22 cellular contexts compared by ENCODE assay signal in genomic region chr1:223667484-223668182, GRCh38. TPM values are rescaled to one million over a fixed set of nuclear protein-coding genes. Genes with fewer than 3 reads are reported as not detected.
DNase-seq lines count a peak whose midpoint lies in the region; FAIRE-seq and TF ChIP-seq lines count a peak whose summit lies in the region.
"Had no signal": no experiment of that assay in that cellular context is flagged by ENCODE, and none has a peak within 500 bp of the region (broad histone marks: within the 10 kb centered on the region; RNA-seq: fewer than 3 reads in every experiment).

No MANE protein-coding gene starts in this region.

- H3K27me3 Mint-ChIP-seq in endothelial cell (ENCODE audit: unreplicated experiment) = peaks cover 2% of the 10 kb centered on the region
- H3K27me3 Mint-ChIP-seq: stimulated activated naive CD8-positive, alpha-beta T cell treated with anti-CD3 and anti-CD28 coated beads, Interleukin-15, amount 100 ng/mL, for 72 hours had no signal

- peaks cover 10% of the 10 kb centered on the region for H3K4me1 Mint-ChIP-seq in endothelial cell (ENCODE audit: unreplicated experiment)
- H3K4me1 Mint-ChIP-seq: stimulated activated naive CD8-positive, alpha-beta T cell treated with anti-CD3 and anti-CD28 coated beads, Interleukin-15, amount 100 ng/mL, for 72 hours had no signal

- H3K4me3 ChIP-seq in GM23248 = no peak overlapping the region
- H3K4me3 ChIP-seq: coronary artery, upper lobe of left lung had no signal

- TF ChIP-seq POLR2A in erythroblast (IDR thresholded peaks at IDR 0.05; ENCODE audit: low read length) = no peak

- WGBS in GM23248 (ENCODE audit: low coverage in 1 of 2, low lambda C conversion rate in 2 of 2, missing lambda C conversion rate in 2 of 2), 2 experiments = 92 to 94% methylated on average over 3 of the region's 3 CpGs

- TF ChIP-seq CTCF in endothelial cell (IDR thresholded peaks at IDR 0.05; ENCODE audit: unreplicated experiment) = no peak

- H4K20me1 ChIP-seq in GM23248 (ENCODE audit: insufficient read depth) = no peaks in the 10 kb centered on the region

- DNase-seq in ACHN = peak; percentile 35
- DNase-seq in GM23248 = peak; percentile 38
- DNase-seq in RCC 7860 (ENCODE audit: low spot score) = peak; percentile 54
- DNase-seq in glomerular visceral epithelial cell (ENCODE audit: extremely low spot score) = peak; percentile 45
- DNase-seq in NCI-H128 (lab: John Stamatoyannopoulos, UW; ENCODE audit: unreplicated experiment) = no peak
- no peak for DNase-seq in ureter (ENCODE audit: low spot score)
- no peak for DNase-seq in endothelial cell (ENCODE audit: low spot score)
- DNase-seq in erythroblast (lab: John Stamatoyannopoulos, UW) = no peak
- DNase-seq: activated CD4-positive, CD25-positive, alpha-beta regulatory T cell treated with anti-CD3 and anti-CD28 coated beads, Interleukin-2, amount 50 U/mL, for 72 hours; kidney glomerular epithelial cell; MM.1S; NCI-H2029; NCI-H345; RPMI8226; stimulated activated CD4-positive, alpha-beta T cell treated with anti-CD3 and anti-CD28 coated beads, Interleukin-1b, Interleukin-23, amount 100 ng/mL, for 48 hours; stimulated activated naive CD8-positive, alpha-beta T cell treated with anti-CD3 and anti-CD28 coated beads, Interleukin-15, amount 100 ng/mL, for 72 hours had no signal

- no peaks in the 10 kb centered on the region for H3K9me3 Mint-ChIP-seq in endothelial cell (ENCODE audit: unreplicated experiment)
- H3K9me3 Mint-ChIP-seq: activated naive CD4-positive, alpha-beta T cell treated with anti-CD3 and anti-CD28 coated beads, Interleukin-2, amount 50 U/mL, for 72 hours; natural killer cell treated with Interleukin-12 subunit alpha and Interleukin-12 subunit beta and Interleukin-15 and Interleukin-18, amount 100 ng/mL, for 72 hours; stimulated activated naive CD8-positive, alpha-beta T cell treated with anti-CD3 and anti-CD28 coated beads, Interleukin-15, amount 100 ng/mL, for 72 hours had no signal

- no peak overlapping the region for H2AFZ ChIP-seq in GM23248

- peak; percentile 90 for FAIRE-seq in RCC 7860 (lab: Jason Lieb, UNC)
- FAIRE-seq: endothelial cell of umbilical vein, frontal cortex had no signal

- H3K9me2 ChIP-seq in GM23248 (ENCODE audit: insufficient read depth) = no peaks in the 10 kb centered on the region

- H3K4me3 Mint-ChIP-seq in endothelial cell (ENCODE audit: unreplicated experiment) = no peak overlapping the region
- H3K4me3 Mint-ChIP-seq: natural killer cell treated with Interleukin-12 subunit alpha and Interleukin-12 subunit beta and Interleukin-15 and Interleukin-18, amount 100 ng/mL, for 72 hours; stimulated activated naive CD8-positive, alpha-beta T cell treated with anti-CD3 and anti-CD28 coated beads, Interleukin-15, amount 100 ng/mL, for 72 hours had no signal

- no peak overlapping the region for H3K27ac ChIP-seq in GM23248
- H3K27ac ChIP-seq: coronary artery had no signal

- no peaks in the 10 kb centered on the region for H3K36me3 ChIP-seq in GM23248 (ENCODE audit: low read depth)
- H3K36me3 ChIP-seq: upper lobe of left lung had no signal

- no peaks in the 10 kb centered on the region for H3K9me3 ChIP-seq in GM23248 (ENCODE audit: low read depth)
- H3K9me3 ChIP-seq: upper lobe of left lung had no signal

- no peak overlapping the region for H3K4me2 ChIP-seq in GM23248 (ENCODE audit: unreplicated experiment)

- peaks cover 10% of the 10 kb centered on the region for H3K27me3 ChIP-seq in GM23248 (replicated peaks; ENCODE audit: insufficient read depth)
- H3K27me3 ChIP-seq: upper lobe of left lung had no signal

- no peak overlapping the region for H3K27ac Mint-ChIP-seq in endothelial cell (ENCODE audit: unreplicated experiment)
- H3K27ac Mint-ChIP-seq: natural killer cell treated with Interleukin-12 subunit alpha and Interleukin-12 subunit beta and Interleukin-15 and Interleukin-18, amount 100 ng/mL, for 72 hours had no signal

- in situ Hi-C loops in ACHN (cut with HindIII; ENCODE audit: low pct_ligation_motif_present, low pct_unique_long_range_greater_than_20kb, low sequenced_read_pairs) (no loop called here), GM23248 (cut with MboI) (no loop called here)

- H3F3A ChIP-seq in GM23248 (ENCODE audit: insufficient read depth) = no peaks in the 10 kb centered on the region

- no peaks in the 10 kb centered on the region for H3K4me1 ChIP-seq in GM23248 (ENCODE audit: insufficient read depth)

- H3K9ac ChIP-seq in GM23248 = no peak overlapping the region

- H3K36me3 Mint-ChIP-seq in endothelial cell (ENCODE audit: low read depth, unreplicated experiment) = no peaks in the 10 kb centered on the region
- H3K36me3 Mint-ChIP-seq: activated naive CD4-positive, alpha-beta T cell treated with anti-CD3 and anti-CD28 coated beads, Interleukin-2, amount 50 U/mL, for 72 hours; natural killer cell treated with Interleukin-12 subunit alpha and Interleukin-12 subunit beta and Interleukin-15 and Interleukin-18, amount 100 ng/mL, for 72 hours had no signal

- H3K79me2 ChIP-seq in GM23248 (ENCODE audit: insufficient read depth) = no peaks in the 10 kb centered on the region

RNA-seq across cellular contexts. Expression of gene CAPN8, which starts 2.1 kb away (rescaled TPM):
- total RNA-seq in GM23248 (2014; rRNA removed; shearing (Covaris generic)) = 0.25 TPM in 1 of 2 replicates, not detected in the other
- polyA plus RNA-seq in GM23248 (2016; fragmentation: Nextera tagmentation; extraction: Ambion mirVana) = not detected in 2 replicates
- 97.2 TPM for total RNA-seq in ureter
- 0.13 TPM for total RNA-seq in endothelial cell (ENCODE audit: unreplicated experiment)
- total RNA-seq: activated naive CD4-positive, alpha-beta T cell treated with anti-CD3 and anti-CD28 coated beads, Interleukin-2, amount 50 U/mL, for 72 hours; endothelial cell of umbilical vein; frontal cortex; natural killer cell treated with Interleukin-12 subunit alpha and Interleukin-12 subunit beta and Interleukin-15 and Interleukin-18, amount 100 ng/mL, for 72 hours had no signal
- polyA plus RNA-seq: endothelial cell of umbilical vein had no signal

RNA-seq across cellular contexts. Expression of gene CAPN2, which starts 44.7 kb away (rescaled TPM):
- 214 and 223 TPM in 2 replicates for total RNA-seq in GM23248 (2014; rRNA removed; shearing (Covaris generic))
- 261 and 272 TPM in 2 replicates for polyA plus RNA-seq in GM23248 (2016; fragmentation: Nextera tagmentation; extraction: Ambion mirVana)
- 151 TPM for total RNA-seq in ureter
- total RNA-seq in endothelial cell (ENCODE audit: unreplicated experiment) = 184 TPM

Comparison
In these comparisons a context has a peak if more than half of its experiments do, and no peak if none do; other contexts are left out.
1. DNase-seq: peak in ACHN (single experiment), GM23248 (single experiment), RCC 7860 (single experiment) and glomerular visceral epithelial cell (single experiment); none in NCI-H128 (single experiment), ureter (single experiment), endothelial cell (single experiment) and erythroblast (0 of 2).
2. RNA of gene CAPN8, which starts 2.1 kb away (total RNA-seq): 97.2 TPM in ureter (single experiment); 0.13 TPM in endothelial cell (single experiment) and 0.25 TPM in GM23248; every median in the first group is over 10 times any median in the second.